In the genomic region with DNA sequence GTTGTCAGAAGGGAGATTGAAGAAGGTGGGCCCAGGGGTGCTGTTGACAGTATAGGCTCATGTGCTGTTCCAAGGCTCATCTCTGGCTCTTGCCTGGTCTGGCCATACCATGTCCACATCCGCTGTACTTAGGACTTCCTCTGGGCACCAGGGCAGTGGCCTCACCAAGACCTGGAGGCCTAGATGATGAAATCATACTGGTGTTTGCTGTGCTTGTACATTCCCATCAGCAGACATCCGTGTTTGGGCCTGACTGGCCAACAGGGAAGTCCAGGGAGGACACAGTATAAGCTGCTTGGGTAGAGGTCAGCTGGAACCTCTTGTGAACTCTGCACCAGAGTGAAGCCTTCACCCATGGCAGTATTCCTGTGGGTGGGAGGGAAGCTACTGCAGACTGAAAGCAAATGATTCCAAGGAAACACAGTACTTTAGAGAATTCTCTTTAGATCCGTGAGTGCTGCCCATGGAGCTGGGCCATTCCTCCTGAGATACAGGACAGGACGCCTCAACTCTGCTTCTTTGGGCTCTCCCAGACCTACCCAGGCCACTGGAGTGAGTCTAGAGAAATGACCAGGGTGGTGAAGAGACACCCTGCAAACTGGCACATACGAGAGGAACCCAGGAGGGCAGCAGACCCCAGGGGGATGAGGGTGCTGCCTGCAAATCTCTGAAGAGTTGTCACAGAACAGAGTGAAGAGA, we compare ENCODE assay signal across 1 cellular context.
TF ChIP-seq lines count a peak whose summit lies in the region.

No MANE protein-coding gene starts in this region.

TF ChIP-seq in HepG2, 621 proteins besides CTCF, POLR2A, EP300 and RAD21 (continued from another document and continues in another):
- TF ChIP-seq, protein P1, sequence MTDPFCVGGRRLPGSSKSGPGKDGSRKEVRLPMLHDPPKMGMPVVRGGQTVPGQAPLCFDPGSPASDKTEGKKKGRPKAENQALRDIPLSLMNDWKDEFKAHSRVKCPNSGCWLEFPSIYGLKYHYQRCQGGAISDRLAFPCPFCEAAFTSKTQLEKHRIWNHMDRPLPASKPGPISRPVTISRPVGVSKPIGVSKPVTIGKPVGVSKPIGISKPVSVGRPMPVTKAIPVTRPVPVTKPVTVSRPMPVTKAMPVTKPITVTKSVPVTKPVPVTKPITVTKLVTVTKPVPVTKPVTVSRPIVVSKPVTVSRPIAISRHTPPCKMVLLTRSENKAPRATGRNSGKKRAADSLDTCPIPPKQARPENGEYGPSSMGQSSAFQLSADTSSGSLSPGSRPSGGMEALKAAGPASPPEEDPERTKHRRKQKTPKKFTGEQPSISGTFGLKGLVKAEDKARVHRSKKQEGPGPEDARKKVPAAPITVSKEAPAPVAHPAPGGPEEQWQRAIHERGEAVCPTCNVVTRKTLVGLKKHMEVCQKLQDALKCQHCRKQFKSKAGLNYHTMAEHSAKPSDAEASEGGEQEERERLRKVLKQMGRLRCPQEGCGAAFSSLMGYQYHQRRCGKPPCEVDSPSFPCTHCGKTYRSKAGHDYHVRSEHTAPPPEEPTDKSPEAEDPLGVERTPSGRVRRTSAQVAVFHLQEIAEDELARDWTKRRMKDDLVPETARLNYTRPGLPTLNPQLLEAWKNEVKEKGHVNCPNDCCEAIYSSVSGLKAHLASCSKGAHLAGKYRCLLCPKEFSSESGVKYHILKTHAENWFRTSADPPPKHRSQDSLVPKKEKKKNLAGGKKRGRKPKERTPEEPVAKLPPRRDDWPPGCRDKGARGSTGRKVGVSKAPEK (CRISPR knock-in tag; IDR thresholded peaks at IDR 0.05; ENCODE audit: borderline replicate concordance): no peak
- TF ChIP-seq ZSCAN25 (CRISPR knock-in tag; IDR thresholded peaks at IDR 0.05) (0 out of 2 replicates have a peak, but pooled peaks have one; percentile 56), ZSCAN20 (CRISPR knock-in tag; IDR thresholded peaks at IDR 0.05; ENCODE audit: borderline replicate concordance) (0 out of 2 replicates have a peak, but pooled peaks have one; percentile 38), TARDBP (CRISPR knock-in tag; IDR thresholded peaks at IDR 0.05) (peak; percentile 93), ZNF124 (CRISPR knock-in tag; IDR thresholded peaks at IDR 0.05) (0 out of 2 replicates have a peak, but pooled peaks have one; percentile 53), CBFB (CRISPR knock-in tag; IDR thresholded peaks at IDR 0.05) (no peak), AHDC1 (CRISPR knock-in tag; IDR thresholded peaks at IDR 0.05; ENCODE audit: borderline replicate concordance) (peak; percentile 69; the same call in 1 of the 2 replicates), FOXM1 (CRISPR knock-in tag; IDR thresholded peaks at IDR 0.05) (no peak), HMG20B (CRISPR knock-in tag; conservative IDR thresholded peaks at IDR 0.05) (peak; percentile 35; the same call in 1 of the 2 replicates), ZNF546 (CRISPR knock-in tag; conservative IDR thresholded peaks at IDR 0.05) (no peak), REPIN1 (CRISPR knock-in tag; IDR thresholded peaks at IDR 0.05; ENCODE audit: borderline replicate concordance, low read depth) (peak; percentile 98), ZNF292 (CRISPR knock-in tag; IDR thresholded peaks at IDR 0.05; ENCODE audit: borderline replicate concordance, low read depth) (peak; percentile 87; the same call in 1 of the 2 replicates), PLRG1 (conservative IDR thresholded peaks at IDR 0.05) (no peak), CEBPB (IDR thresholded peaks at IDR 0.05; ENCODE audit: borderline replicate concordance, low read depth, low read length) (peak; percentile 96), ATF7-NPFF (CRISPR knock-in tag; IDR thresholded peaks at IDR 0.05; ENCODE audit: low read depth) (0 out of 2 replicates have a peak, but pooled peaks have one; percentile 67), ZNF652 (CRISPR knock-in tag; IDR thresholded peaks at IDR 0.05; ENCODE audit: borderline replicate concordance, low read depth) (peak; percentile 9; the same call in 1 of the 2 replicates), HMG20A (CRISPR knock-in tag; IDR thresholded peaks at IDR 0.05; ENCODE audit: borderline replicate concordance) (peak; percentile 60; the same call in 1 of the 2 replicates), ZMYM2 (CRISPR knock-in tag; IDR thresholded peaks at IDR 0.05) (0 out of 2 replicates have a peak, but pooled peaks have one; percentile 28), ZNF296 (CRISPR knock-in tag; conservative IDR thresholded peaks at IDR 0.05) (peak; percentile 96), POLR2AphosphoS5 (IDR thresholded peaks at IDR 0.05; ENCODE audit: low read depth, low read length) (peak; percentile 48), ZBTB20 (CRISPR knock-in tag; IDR thresholded peaks at IDR 0.05; ENCODE audit: borderline replicate concordance, low read depth) (peak; percentile 94; the same call in 1 of the 2 replicates), HDAC1 (CRISPR knock-in tag; IDR thresholded peaks at IDR 0.05) (peak; percentile 95), TOPORS (CRISPR knock-in tag; IDR thresholded peaks at IDR 0.05) (no peak), ZFX (CRISPR knock-in tag; IDR thresholded peaks at IDR 0.05; ENCODE audit: low read depth) (peak; percentile 96)
- TF ChIP-seq, protein P2, sequence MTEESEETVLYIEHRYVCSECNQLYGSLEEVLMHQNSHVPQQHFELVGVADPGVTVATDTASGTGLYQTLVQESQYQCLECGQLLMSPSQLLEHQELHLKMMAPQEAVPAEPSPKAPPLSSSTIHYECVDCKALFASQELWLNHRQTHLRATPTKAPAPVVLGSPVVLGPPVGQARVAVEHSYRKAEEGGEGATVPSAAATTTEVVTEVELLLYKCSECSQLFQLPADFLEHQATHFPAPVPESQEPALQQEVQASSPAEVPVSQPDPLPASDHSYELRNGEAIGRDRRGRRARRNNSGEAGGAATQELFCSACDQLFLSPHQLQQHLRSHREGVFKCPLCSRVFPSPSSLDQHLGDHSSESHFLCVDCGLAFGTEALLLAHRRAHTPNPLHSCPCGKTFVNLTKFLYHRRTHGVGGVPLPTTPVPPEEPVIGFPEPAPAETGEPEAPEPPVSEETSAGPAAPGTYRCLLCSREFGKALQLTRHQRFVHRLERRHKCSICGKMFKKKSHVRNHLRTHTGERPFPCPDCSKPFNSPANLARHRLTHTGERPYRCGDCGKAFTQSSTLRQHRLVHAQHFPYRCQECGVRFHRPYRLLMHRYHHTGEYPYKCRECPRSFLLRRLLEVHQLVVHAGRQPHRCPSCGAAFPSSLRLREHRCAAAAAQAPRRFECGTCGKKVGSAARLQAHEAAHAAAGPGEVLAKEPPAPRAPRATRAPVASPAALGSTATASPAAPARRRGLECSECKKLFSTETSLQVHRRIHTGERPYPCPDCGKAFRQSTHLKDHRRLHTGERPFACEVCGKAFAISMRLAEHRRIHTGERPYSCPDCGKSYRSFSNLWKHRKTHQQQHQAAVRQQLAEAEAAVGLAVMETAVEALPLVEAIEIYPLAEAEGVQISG (CRISPR knock-in tag; IDR thresholded peaks at IDR 0.05): peak; percentile 85
- TF ChIP-seq, protein P3, sequence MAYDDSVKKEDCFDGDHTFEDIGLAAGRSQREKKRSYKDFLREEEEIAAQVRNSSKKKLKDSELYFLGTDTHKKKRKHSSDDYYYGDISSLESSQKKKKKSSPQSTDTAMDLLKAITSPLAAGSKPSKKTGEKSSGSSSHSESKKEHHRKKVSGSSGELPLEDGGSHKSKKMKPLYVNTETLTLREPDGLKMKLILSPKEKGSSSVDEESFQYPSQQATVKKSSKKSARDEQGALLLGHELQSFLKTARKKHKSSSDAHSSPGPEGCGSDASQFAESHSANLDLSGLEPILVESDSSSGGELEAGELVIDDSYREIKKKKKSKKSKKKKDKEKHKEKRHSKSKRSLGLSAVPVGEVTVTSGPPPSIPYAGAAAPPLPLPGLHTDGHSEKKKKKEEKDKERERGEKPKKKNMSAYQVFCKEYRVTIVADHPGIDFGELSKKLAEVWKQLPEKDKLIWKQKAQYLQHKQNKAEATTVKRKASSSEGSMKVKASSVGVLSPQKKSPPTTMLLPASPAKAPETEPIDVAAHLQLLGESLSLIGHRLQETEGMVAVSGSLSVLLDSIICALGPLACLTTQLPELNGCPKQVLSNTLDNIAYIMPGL (CRISPR knock-in tag; IDR thresholded peaks at IDR 0.05; ENCODE audit: borderline replicate concordance in 1 of 2, low read depth in 1 of 2): peak in 1 of 2 experiments; percentile 67; a peak in 3 of 4 replicates
- TF ChIP-seq, protein P4, sequence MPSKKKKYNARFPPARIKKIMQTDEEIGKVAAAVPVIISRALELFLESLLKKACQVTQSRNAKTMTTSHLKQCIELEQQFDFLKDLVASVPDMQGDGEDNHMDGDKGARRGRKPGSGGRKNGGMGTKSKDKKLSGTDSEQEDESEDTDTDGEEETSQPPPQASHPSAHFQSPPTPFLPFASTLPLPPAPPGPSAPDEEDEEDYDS (CRISPR knock-in tag; IDR thresholded peaks at IDR 0.05): peak; percentile 50; the same call in 1 of the 2 replicates
- TF ChIP-seq, protein P5, sequence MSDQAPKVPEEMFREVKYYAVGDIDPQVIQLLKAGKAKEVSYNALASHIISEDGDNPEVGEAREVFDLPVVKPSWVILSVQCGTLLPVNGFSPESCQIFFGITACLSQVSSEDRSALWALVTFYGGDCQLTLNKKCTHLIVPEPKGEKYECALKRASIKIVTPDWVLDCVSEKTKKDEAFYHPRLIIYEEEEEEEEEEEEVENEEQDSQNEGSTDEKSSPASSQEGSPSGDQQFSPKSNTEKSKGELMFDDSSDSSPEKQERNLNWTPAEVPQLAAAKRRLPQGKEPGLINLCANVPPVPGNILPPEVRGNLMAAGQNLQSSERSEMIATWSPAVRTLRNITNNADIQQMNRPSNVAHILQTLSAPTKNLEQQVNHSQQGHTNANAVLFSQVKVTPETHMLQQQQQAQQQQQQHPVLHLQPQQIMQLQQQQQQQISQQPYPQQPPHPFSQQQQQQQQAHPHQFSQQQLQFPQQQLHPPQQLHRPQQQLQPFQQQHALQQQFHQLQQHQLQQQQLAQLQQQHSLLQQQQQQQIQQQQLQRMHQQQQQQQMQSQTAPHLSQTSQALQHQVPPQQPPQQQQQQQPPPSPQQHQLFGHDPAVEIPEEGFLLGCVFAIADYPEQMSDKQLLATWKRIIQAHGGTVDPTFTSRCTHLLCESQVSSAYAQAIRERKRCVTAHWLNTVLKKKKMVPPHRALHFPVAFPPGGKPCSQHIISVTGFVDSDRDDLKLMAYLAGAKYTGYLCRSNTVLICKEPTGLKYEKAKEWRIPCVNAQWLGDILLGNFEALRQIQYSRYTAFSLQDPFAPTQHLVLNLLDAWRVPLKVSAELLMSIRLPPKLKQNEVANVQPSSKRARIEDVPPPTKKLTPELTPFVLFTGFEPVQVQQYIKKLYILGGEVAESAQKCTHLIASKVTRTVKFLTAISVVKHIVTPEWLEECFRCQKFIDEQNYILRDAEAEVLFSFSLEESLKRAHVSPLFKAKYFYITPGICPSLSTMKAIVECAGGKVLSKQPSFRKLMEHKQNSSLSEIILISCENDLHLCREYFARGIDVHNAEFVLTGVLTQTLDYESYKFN (CRISPR knock-in tag; conservative IDR thresholded peaks at IDR 0.05): peak; percentile 98
- TF ChIP-seq, protein P6, sequence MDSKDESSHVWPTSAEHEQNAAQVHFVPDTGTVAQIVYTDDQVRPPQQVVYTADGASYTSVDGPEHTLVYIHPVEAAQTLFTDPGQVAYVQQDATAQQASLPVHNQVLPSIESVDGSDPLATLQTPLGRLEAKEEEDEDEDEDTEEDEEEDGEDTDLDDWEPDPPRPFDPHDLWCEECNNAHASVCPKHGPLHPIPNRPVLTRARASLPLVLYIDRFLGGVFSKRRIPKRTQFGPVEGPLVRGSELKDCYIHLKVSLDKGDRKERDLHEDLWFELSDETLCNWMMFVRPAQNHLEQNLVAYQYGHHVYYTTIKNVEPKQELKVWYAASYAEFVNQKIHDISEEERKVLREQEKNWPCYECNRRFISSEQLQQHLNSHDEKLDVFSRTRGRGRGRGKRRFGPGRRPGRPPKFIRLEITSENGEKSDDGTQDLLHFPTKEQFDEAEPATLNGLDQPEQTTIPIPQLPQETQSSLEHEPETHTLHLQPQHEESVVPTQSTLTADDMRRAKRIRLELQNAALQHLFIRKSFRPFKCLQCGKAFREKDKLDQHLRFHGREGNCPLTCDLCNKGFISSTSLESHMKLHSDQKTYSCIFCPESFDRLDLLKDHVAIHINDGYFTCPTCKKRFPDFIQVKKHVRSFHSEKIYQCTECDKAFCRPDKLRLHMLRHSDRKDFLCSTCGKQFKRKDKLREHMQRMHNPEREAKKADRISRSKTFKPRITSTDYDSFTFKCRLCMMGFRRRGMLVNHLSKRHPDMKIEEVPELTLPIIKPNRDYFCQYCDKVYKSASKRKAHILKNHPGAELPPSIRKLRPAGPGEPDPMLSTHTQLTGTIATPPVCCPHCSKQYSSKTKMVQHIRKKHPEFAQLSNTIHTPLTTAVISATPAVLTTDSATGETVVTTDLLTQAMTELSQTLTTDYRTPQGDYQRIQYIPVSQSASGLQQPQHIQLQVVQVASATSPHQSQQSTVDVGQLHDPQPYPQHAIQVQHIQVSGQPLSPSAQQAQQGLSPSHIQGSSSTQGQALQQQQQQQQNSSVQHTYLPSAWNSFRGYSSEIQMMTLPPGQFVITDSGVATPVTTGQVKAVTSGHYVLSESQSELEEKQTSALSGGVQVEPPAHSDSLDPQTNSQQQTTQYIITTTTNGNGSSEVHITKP (CRISPR knock-in tag; IDR thresholded peaks at IDR 0.05; ENCODE audit: low read depth): peak; percentile 75; the same call in 1 of the 2 replicates
